26 cellular contexts compared by ENCODE assay signal in genomic region chr3:129527262-129527661, GRCh38. TPM values are rescaled to one million over a fixed set of nuclear protein-coding genes. Genes with fewer than 3 reads are reported as not detected.
A peak's percentile ranks its signal among the peaks of the same experiment; 100 is the strongest.
DNase-seq lines count a peak whose midpoint lies in the region; ATAC-seq and TF ChIP-seq lines count a peak whose summit lies in the region.
"Had no signal": no experiment of that assay in that cellular context is flagged by ENCODE, and none has a peak within 500 bp of the region (broad histone marks: within the 10 kb centered on the region; RNA-seq: fewer than 3 reads in every experiment).

No MANE protein-coding gene starts in this region.

- no peak overlapping the region for H3K14ac ChIP-seq in neuronal stem cell (ENCODE audit: low read length)

- H4K20me1 ChIP-seq in PC-9 (ENCODE audit: insufficient read depth), result no peaks in the 10 kb centered on the region
- H4K20me1 ChIP-seq: BLaER1 had no signal

- no peak overlapping the region for H3K4me3 Mint-ChIP-seq in CD14-positive monocyte
- no peak overlapping the region for H3K4me3 Mint-ChIP-seq in effector memory CD8-positive, alpha-beta T cell
- no peak overlapping the region for H3K4me3 Mint-ChIP-seq in stimulated activated naive B cell treated with anti-CD40 and anti-IgM and Interleukin-4, amounts not matched to agents 10 μg/mL and 1 μg/mL and 100 μg/mL, for 72 hours
- H3K4me3 Mint-ChIP-seq: CD8-positive, alpha-beta T cell had no signal

- no peak overlapping the region for H2BK5ac ChIP-seq in neuronal stem cell (ENCODE audit: low read length)

- intact Hi-C loops in CD14-positive monocyte (cut with micrococcal nuclease) (loop anchor here (5.0 kb wide), 4 partner anchors 35 to 90 kb away; partner anchors contain the start of gene PLXND1 (in 1 of the 2)), PC-9 (cut with micrococcal nuclease; ENCODE audit: unreplicated experiment) (no loop called here)

- no TSS peak for BruUV-seq in PC-9 (replicated peaks; lab: Mats Ljungman, UMichigan)

- no peak for TF ChIP-seq CTCF in CD14-positive monocyte (IDR thresholded peaks at IDR 0.05)
- no peak for TF ChIP-seq CTCF in PC-9 (conservative IDR thresholded peaks at IDR 0.05)

- H3K27ac ChIP-seq in neuronal stem cell (replicated peaks; ENCODE audit: low read length), result no peak overlapping the region
- H3K27ac ChIP-seq in PC-9, result no peak overlapping the region
- H3K27ac ChIP-seq: BLaER1 had no signal

- DNase-seq in CD14-positive monocyte (ENCODE audit: low spot score) (no peak), neuronal stem cell (ENCODE audit: low spot score) (no peak), NCI-H1436 (lab: John Stamatoyannopoulos, UW) (no peak), PC-9 (no peak), occipital lobe (lab: John Stamatoyannopoulos, UW) (no peak)
- no peak for DNase-seq in effector memory CD8-positive, alpha-beta T cell
- no peak for DNase-seq in stimulated activated naive B cell treated with anti-CD40 and anti-IgM and Interleukin-4, amounts not matched to agents 10 μg/mL and 1 μg/mL and 100 μg/mL, for 72 hours
- DNase-seq: Caco-2; CD8-positive, alpha-beta T cell; EL; GDM1; Kasumi-1; NCI-H1092 treated with DMSO at 0.1 percent for 48 hours; NCI-H1436 treated with DMSO at 0.1 percent for 48 hours; NCI-H187 treated with DMSO at 0.1 percent for 48 hours; NCI-H2171 treated with DMSO at 0.1 percent for 48 hours; NCI-H345; NCI-H524; NCI-H748 treated with DMSO at 0.1 percent for 48 hours; SK-N-SH had no signal

- CTCF ChIA-PET in PC-9 (lab: Charles Lee), result interaction anchor here (0.6 kb wide), 1 partner anchor 69 kb away, joined by 3 read pairs; no protein-coding TSS in a partner anchor

- ATAC-seq in effector memory CD8-positive, alpha-beta T cell (replicated peaks), result no peak
- no peak for ATAC-seq in stimulated activated naive B cell treated with anti-CD40 and anti-IgM and Interleukin-4, amounts not matched to agents 10 μg/mL and 1 μg/mL and 100 μg/mL, for 72 hours (replicated peaks)
- ATAC-seq: CD8-positive, alpha-beta T cell; GM12878; K562 had no signal

- H2BK15ac ChIP-seq in neuronal stem cell (ENCODE audit: low read length), result no peak overlapping the region

- H3K9me3 ChIP-seq in neuronal stem cell (replicated peaks in 1 of 2; ENCODE audit: control insufficient read depth in 2 of 2, insufficient read depth in 1 of 2, low read depth in 1 of 2, low read length in 2 of 2), result no peaks in the 10 kb centered on the region
- H3K9me3 ChIP-seq in PC-9 (ENCODE audit: insufficient read depth, low read depth), result no peaks in the 10 kb centered on the region
- H3K9me3 ChIP-seq: BLaER1, Caco-2, SK-N-SH had no signal

- peaks cover 12 to 20% of the 10 kb centered on the region in 2 donors for H3K4me1 ChIP-seq in neuronal stem cell (ENCODE audit: control insufficient read depth in 2 of 2, insufficient read depth in 1 of 2, low read depth in 1 of 2, low read length in 2 of 2)
- H3K4me1 ChIP-seq in PC-9 (replicated peaks; ENCODE audit: insufficient read depth), result 0 out of 2 replicates have a peak, but pooled peaks cover 5% of the 10 kb centered on the region

- H3K4me1 Mint-ChIP-seq in CD14-positive monocyte, result peaks cover 48% of the 10 kb centered on the region
- H3K4me1 Mint-ChIP-seq in effector memory CD8-positive, alpha-beta T cell (ENCODE audit: low read depth in 2 of 2), result peaks cover 0 to 3% of the 10 kb centered on the region in 2 donors
- H3K4me1 Mint-ChIP-seq in stimulated activated naive B cell treated with anti-CD40 and anti-IgM and Interleukin-4, amounts not matched to agents 10 μg/mL and 1 μg/mL and 100 μg/mL, for 72 hours, result peaks cover 16 to 33% of the 10 kb centered on the region in 2 donors

- no CpG with 5 or more reads among the region's 11 CpGs for WGBS in neuronal stem cell (ENCODE audit: extremely low coverage in 2 of 2, insufficient read length in 2 of 2, insufficient replicate concordance in 1 of 2), 2 donors

- H3F3A ChIP-seq in PC-9 (ENCODE audit: insufficient read depth, low read depth), result no peaks in the 10 kb centered on the region

- H3K27me3 Mint-ChIP-seq in CD14-positive monocyte (ENCODE audit: low read depth in 3 of 3), result peaks cover 0 to 6% (median 3%) of the 10 kb centered on the region in 3 donors
- peaks cover 0 to 4% of the 10 kb centered on the region in 2 donors for H3K27me3 Mint-ChIP-seq in effector memory CD8-positive, alpha-beta T cell
- peaks cover 6 to 11% of the 10 kb centered on the region in 2 donors for H3K27me3 Mint-ChIP-seq in stimulated activated naive B cell treated with anti-CD40 and anti-IgM and Interleukin-4, amounts not matched to agents 10 μg/mL and 1 μg/mL and 100 μg/mL, for 72 hours

- H3K27me3 ChIP-seq in neuronal stem cell (ENCODE audit: control insufficient read depth in 3 of 3, insufficient read depth in 3 of 3, low read depth in 1 of 3, low read length in 3 of 3) (no peaks in the 10 kb centered on the region), PC-9 (ENCODE audit: insufficient read depth, low read depth) (no peaks in the 10 kb centered on the region)
- H3K27me3 ChIP-seq: BLaER1 had no signal

- H3K4me3 ChIP-seq in neuronal stem cell (ENCODE audit: low read length in 2 of 2) (no peak overlapping the region), PC-9 (no peak overlapping the region)
- H3K4me3 ChIP-seq: BLaER1, GM12878, K562 had no signal

- H3K27ac Mint-ChIP-seq in CD14-positive monocyte, result peak overlapping the region; percentile 96 to 99 (median 99)
- peak overlapping the region; percentile 57 to 90 for H3K27ac Mint-ChIP-seq in effector memory CD8-positive, alpha-beta T cell
- peak overlapping the region; percentile 69 for H3K27ac Mint-ChIP-seq in stimulated activated naive B cell treated with anti-CD40 and anti-IgM and Interleukin-4, amounts not matched to agents 10 μg/mL and 1 μg/mL and 100 μg/mL, for 72 hours
- H3K27ac Mint-ChIP-seq: CD8-positive, alpha-beta T cell had no signal

- H3K9me2 ChIP-seq in PC-9 (ENCODE audit: insufficient read depth), result no peaks in the 10 kb centered on the region
- H3K9me2 ChIP-seq: SK-N-SH had no signal

- no peaks in the 10 kb centered on the region for H3K9me3 Mint-ChIP-seq in CD14-positive monocyte
- H3K9me3 Mint-ChIP-seq in effector memory CD8-positive, alpha-beta T cell, result no peaks in the 10 kb centered on the region
- H3K9me3 Mint-ChIP-seq in stimulated activated naive B cell treated with anti-CD40 and anti-IgM and Interleukin-4, amounts not matched to agents 10 μg/mL and 1 μg/mL and 100 μg/mL, for 72 hours, result no peaks in the 10 kb centered on the region
- H3K9me3 Mint-ChIP-seq: CD8-positive, alpha-beta T cell had no signal

- peak overlapping the region; percentile 68 for H2AK5ac ChIP-seq in neuronal stem cell (ENCODE audit: low read depth, low read length)

- no peak overlapping the region for H4K91ac ChIP-seq in neuronal stem cell (ENCODE audit: low read depth, low read length, poor library complexity)

- H3K9ac ChIP-seq in neuronal stem cell (ENCODE audit: low read depth, low read length, poor library complexity), result no peak overlapping the region
- H3K9ac ChIP-seq: BLaER1, SK-N-SH had no signal

- H3K18ac ChIP-seq in neuronal stem cell (ENCODE audit: low read length), result peak overlapping the region; percentile 20

- H3K36me3 Mint-ChIP-seq in CD14-positive monocyte, result peaks cover 1 to 7% of the 10 kb centered on the region in 2 donors
- H3K36me3 Mint-ChIP-seq in effector memory CD8-positive, alpha-beta T cell (ENCODE audit: insufficient read depth), result peaks cover 1% of the 10 kb centered on the region
- H3K36me3 Mint-ChIP-seq in stimulated activated naive B cell treated with anti-CD40 and anti-IgM and Interleukin-4, amounts not matched to agents 10 μg/mL and 1 μg/mL and 100 μg/mL, for 72 hours, result no peaks in the 10 kb centered on the region
- H3K36me3 Mint-ChIP-seq: CD8-positive, alpha-beta T cell had no signal

- H3K4me2 ChIP-seq in neuronal stem cell (ENCODE audit: insufficient read depth, low read length, poor library complexity, severe bottlenecking), result no peak overlapping the region
- no peak overlapping the region for H3K4me2 ChIP-seq in PC-9
- H3K4me2 ChIP-seq: BLaER1, SK-N-SH had no signal

- H4K8ac ChIP-seq in neuronal stem cell (ENCODE audit: low read depth, low read length), result no peak overlapping the region

- H2BK120ac ChIP-seq in neuronal stem cell (ENCODE audit: low read depth, low read length), result no peak overlapping the region

- H2AFZ ChIP-seq in neuronal stem cell (ENCODE audit: low read length) (no peak overlapping the region), PC-9 (no peak overlapping the region)

- no peak overlapping the region for H3K4ac ChIP-seq in neuronal stem cell (ENCODE audit: low read length)

- no peak overlapping the region for H3K23ac ChIP-seq in neuronal stem cell (ENCODE audit: low read depth, low read length, poor library complexity)

- POLR2A ChIA-PET in PC-9 (lab: Charles Lee; ENCODE audit: unreplicated experiment), result no interaction called here

- peak overlapping the region; percentile 24 for H2BK12ac ChIP-seq in neuronal stem cell (ENCODE audit: low read length)

- H3K36me3 ChIP-seq in neuronal stem cell (replicated peaks in 1 of 2; ENCODE audit: control insufficient read depth in 2 of 2, insufficient read depth in 2 of 2, low read length in 2 of 2) (no peaks in the 10 kb centered on the region), PC-9 (ENCODE audit: low read depth) (no peaks in the 10 kb centered on the region)
- H3K36me3 ChIP-seq: BLaER1 had no signal

- no peaks in the 10 kb centered on the region for H3K79me1 ChIP-seq in neuronal stem cell (ENCODE audit: low read depth, low read length)

- no peaks in the 10 kb centered on the region for H3K79me2 ChIP-seq in PC-9 (ENCODE audit: low read depth)

RNA-seq across cellular contexts. Expression of gene RHO, which starts 1.2 kb away (rescaled TPM):
- polyA plus RNA-seq in CD14-positive monocyte, result not detected
- 0.06 TPM for polyA plus RNA-seq in neuronal stem cell (2013, experiment 1 of 2)
- 0.01 TPM for polyA plus RNA-seq in neuronal stem cell (2013, experiment 2 of 2)
- total RNA-seq in PC-9 (2021), result not detected in 2 replicates
- total RNA-seq in occipital lobe, result not detected
- total RNA-seq: A172; Caco-2; CD8-positive, alpha-beta T cell; GM12878; H4; K562 had no signal
- polyA plus RNA-seq: GM12878, K562, SK-N-SH had no signal

RNA-seq across cellular contexts. Expression of gene H1-8, which starts 15.7 kb away (rescaled TPM):
- not detected for polyA plus RNA-seq in CD14-positive monocyte
- not detected for polyA plus RNA-seq in neuronal stem cell (2013, experiment 1 of 2)
- polyA plus RNA-seq in neuronal stem cell (2013, experiment 2 of 2), result not detected
- total RNA-seq in PC-9 (2021) (not detected in 2 replicates), occipital lobe (not detected)
- total RNA-seq: A172; Caco-2; CD8-positive, alpha-beta T cell; GM12878; H4; K562; M059J had no signal
- polyA plus RNA-seq: GM12878, K562, SK-N-SH had no signal
